8 cellular contexts compared by ENCODE assay signal in the genomic region with DNA sequence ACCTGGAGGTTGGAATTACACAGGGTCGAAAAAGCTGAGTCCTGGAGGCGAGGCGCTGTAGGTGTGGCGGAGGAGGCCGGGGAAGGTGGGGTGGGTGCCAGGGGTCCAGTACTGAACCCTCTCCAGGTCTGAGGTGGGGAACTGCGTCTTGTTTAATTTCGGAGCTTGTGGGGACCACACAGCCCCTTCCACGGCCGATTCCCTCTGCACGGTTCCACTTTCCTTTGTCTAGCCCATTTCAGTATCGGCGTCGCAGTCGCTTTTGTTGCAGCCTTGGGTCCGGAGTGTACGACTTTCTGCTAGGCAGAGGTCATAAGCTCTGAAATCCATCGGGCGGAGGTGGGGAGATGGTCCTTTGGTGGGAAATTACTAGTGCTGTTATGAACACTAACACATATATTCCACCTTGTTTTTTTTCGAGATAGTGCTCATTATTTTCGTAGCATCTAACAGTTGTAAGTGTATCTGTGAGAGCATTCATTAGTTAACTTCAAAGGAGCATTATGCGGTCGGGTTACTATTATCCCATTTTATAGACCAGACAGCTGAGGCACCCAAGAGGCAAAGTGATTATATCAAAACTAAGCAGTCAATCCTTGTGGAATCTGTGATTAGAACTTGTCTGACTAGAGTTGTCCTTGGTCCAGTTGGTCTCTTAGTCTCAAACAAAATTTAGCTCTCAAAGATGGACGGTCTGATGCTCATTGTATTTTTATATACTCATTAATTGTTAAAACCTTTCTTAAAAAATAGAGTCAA. TPM values are rescaled to one million over a fixed set of nuclear protein-coding genes. Genes with fewer than 3 reads are reported as not detected.
A peak's percentile ranks its signal among the peaks of the same experiment; 100 is the strongest.
DNase-seq lines count a peak whose midpoint lies in the region; TF ChIP-seq lines count a peak whose summit lies in the region.

No MANE protein-coding gene starts in this region.

- TF ChIP-seq CTCF in Calu3 (IDR thresholded peaks at IDR 0.05; ENCODE audit: unreplicated experiment) (no peak), fibroblast of lung (conservative IDR thresholded peaks at IDR 0.05 in 1 of 2, IDR thresholded peaks at IDR 0.05 in 1 of 2; ENCODE audit: low read depth in 1 of 2, low read length in 2 of 2) (no peak), neural crest cell (conservative IDR thresholded peaks at IDR 0.05) (no peak)

- H3K36me3 Mint-ChIP-seq in Calu3 (ENCODE audit: insufficient read depth, unreplicated experiment) = peaks cover 14% of the 10 kb centered on the region
- H3K36me3 Mint-ChIP-seq in neural crest cell (ENCODE audit: low read depth) = no peaks in the 10 kb centered on the region

- peak overlapping the region; percentile 87 for H2AFZ ChIP-seq in fibroblast of lung (ENCODE audit: low read length)

- CTCF ChIA-PET in Calu3 (lab: Charles Lee) = interaction anchor here (0.6 kb wide), 2 partner anchors 291 to 487 kb away, joined by 3 read pairs; no protein-coding TSS in a partner anchor

- H4K20me1 ChIP-seq in fibroblast of lung (ENCODE audit: control insufficient read depth, extremely low read depth, insufficient read depth, low read length) = no peaks in the 10 kb centered on the region

- H3K27ac ChIP-seq in fibroblast of lung (ENCODE audit: insufficient read depth, low read length) = no peak overlapping the region

- H3K9me3 Mint-ChIP-seq in Calu3 (ENCODE audit: low read depth, unreplicated experiment) = no peaks in the 10 kb centered on the region
- no peaks in the 10 kb centered on the region for H3K9me3 Mint-ChIP-seq in neural crest cell

- H3K9me3 ChIP-seq in MG63 (no peaks in the 10 kb centered on the region), fibroblast of lung (ENCODE audit: control insufficient read depth, insufficient read depth, low read depth, low read length) (no peaks in the 10 kb centered on the region)

- H3K27ac Mint-ChIP-seq in Calu3 (ENCODE audit: unreplicated experiment) (no peak overlapping the region), neural crest cell (ENCODE audit: unreplicated experiment) (peak overlapping the region; percentile 85)

- H3K4me3 Mint-ChIP-seq in Calu3 (ENCODE audit: low read depth, unreplicated experiment) (peak overlapping the region; percentile 75), neural crest cell (peak overlapping the region; percentile 90)

- H3K4me3 ChIP-seq in MG63 = peak overlapping the region; percentile 24; the same call in 1 of the 2 replicates
- H3K4me3 ChIP-seq in fibroblast of lung (replicated peaks in 1 of 4; ENCODE audit: control extremely low read depth in 1 of 4, insufficient read depth in 1 of 4, low read depth in 3 of 4, low read length in 4 of 4) = peak overlapping the region; percentile 62 to 80 (median 64)

- BruUV-seq in Calu3 (replicated peaks; lab: Mats Ljungman, UMichigan) = no TSS peak

- H3K4me1 Mint-ChIP-seq in Calu3 (ENCODE audit: low read depth, unreplicated experiment) (no peaks in the 10 kb centered on the region), neural crest cell (peaks cover 5% of the 10 kb centered on the region)

- DNase-seq in Calu3 = no peak
- DNase-seq in MG63 = no peak
- DNase-seq in fibroblast of lung (ENCODE audit: low read depth in 2 of 2) = peak in 1 of 2 donors; percentile 14
- peak; percentile 4 for DNase-seq in neural crest cell (ENCODE audit: low read depth, low spot score)
- DNase-seq in stimulated activated naive CD4-positive, alpha-beta T cell treated with Interleukin-2 at 50 U/mL for 16 hours (lab: John Stamatoyannopoulos, UW) = no peak
- no peak for DNase-seq in ureter (ENCODE audit: low spot score)
- no peak for DNase-seq in effector CD8-positive, alpha-beta T cell (lab: John Stamatoyannopoulos, UW)
- DNase-seq in stimulated activated CD4-positive, alpha-beta T cell treated with anti-CD3 and anti-CD28 coated beads, Interleukin-4, amount 100 ng/mL, for 4 hours = no peak

- H3K27me3 ChIP-seq in MG63 (peaks cover 36% of the 10 kb centered on the region), fibroblast of lung (ENCODE audit: control insufficient read depth, insufficient read depth, low read length) (no peaks in the 10 kb centered on the region)

- no peaks in the 10 kb centered on the region for H3K79me2 ChIP-seq in fibroblast of lung (ENCODE audit: control insufficient read depth, insufficient read depth, low read length)

- intact Hi-C loops in Calu3 (cut with micrococcal nuclease; ENCODE audit: unreplicated experiment) = no loop called here

- H3K27me3 Mint-ChIP-seq in Calu3 (ENCODE audit: unreplicated experiment) (peaks cover 10% of the 10 kb centered on the region), neural crest cell (ENCODE audit: low read depth) (peaks cover 36% of the 10 kb centered on the region)

- H3K4me1 ChIP-seq in fibroblast of lung (ENCODE audit: control insufficient read depth, extremely low read depth, insufficient read depth, low read length) = peaks cover 5% of the 10 kb centered on the region

- H3K36me3 ChIP-seq in MG63 (no peaks in the 10 kb centered on the region), fibroblast of lung (ENCODE audit: control insufficient read depth, insufficient read depth, low read length) (no peaks in the 10 kb centered on the region)

- peak overlapping the region; percentile 94 for H3K4me2 ChIP-seq in fibroblast of lung (ENCODE audit: extremely low read depth, insufficient read depth, low read length)

- peak overlapping the region; percentile 61 for H3K9ac ChIP-seq in fibroblast of lung (ENCODE audit: insufficient read depth, low read length)

RNA-seq across cellular contexts. Expression of a gene that starts 0.7 kb away (rescaled TPM):
- total RNA-seq in Calu3 (2022) (2.1 and 2.4 TPM in 2 replicates), fibroblast of lung (2.6 and 2.8 TPM in 2 replicates), neural crest cell (5.0 and 7.3 TPM in 2 replicates), ureter (22.9 TPM)
- total RNA-seq in MG63 (2014; rRNA removed; shearing (Covaris generic); ENCODE audit: low replicate concordance) = 0.10 TPM in 1 of 2 replicates, not detected in the other
- 0.62 and 2.3 TPM in 2 replicates for polyA plus RNA-seq in fibroblast of lung
- polyA plus RNA-seq in fibroblast of lung (2012) = 0.30 and 1.9 TPM in 2 replicates
- polyA minus RNA-seq in fibroblast of lung (ENCODE audit: low replicate concordance) = 0.86 TPM in 1 of 2 replicates, not detected in the other
